In the genomic region with DNA sequence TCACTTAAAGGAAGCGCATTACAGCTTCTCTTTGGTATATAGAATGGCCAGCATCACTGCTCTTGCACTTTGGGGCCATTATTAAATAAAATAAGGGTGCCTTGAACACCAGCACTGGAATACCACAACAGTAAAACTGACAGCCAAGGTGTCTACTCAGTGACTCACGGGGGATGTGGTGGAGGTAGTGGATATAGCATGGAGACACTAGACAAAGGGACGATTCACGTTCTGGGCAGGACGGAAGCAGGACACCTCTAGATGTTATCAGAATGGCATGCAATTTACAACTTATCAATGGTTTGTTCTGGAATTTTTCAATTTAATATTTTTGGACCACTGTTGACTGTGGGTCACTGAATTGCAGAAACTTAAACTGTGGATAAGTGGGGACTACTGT, we compare ENCODE assay signal across 15 cellular contexts. TPM values are rescaled to one million over a fixed set of nuclear protein-coding genes. Genes with fewer than 3 reads are reported as not detected.
DNase-seq lines count a peak whose midpoint lies in the region; ATAC-seq and TF ChIP-seq lines count a peak whose summit lies in the region.
"Had no signal": no experiment of that assay in that cellular context is flagged by ENCODE, and none has a peak within 500 bp of the region (broad histone marks: within the 10 kb centered on the region; RNA-seq: fewer than 3 reads in every experiment).

No MANE protein-coding gene starts in this region.

- in situ Hi-C loops in HAP-1 (cut with MboI; ENCODE audit: low sequenced_read_pairs) = no loop called here

- intact Hi-C loops in activated CD4-positive, alpha-beta T cell treated with anti-CD3 and anti-CD28 coated beads, Interleukin-2, amount 10 ng/mL, durations not matched to agents 24 days and 14 days (cut with micrococcal nuclease) = no loop called here
- intact Hi-C loops in Calu3 (cut with micrococcal nuclease; ENCODE audit: unreplicated experiment) = no loop called here

- H3K4me1 Mint-ChIP-seq in activated CD4-positive, alpha-beta T cell treated with anti-CD3 and anti-CD28 coated beads, Interleukin-2, amount 10 ng/mL, durations not matched to agents 24 days and 14 days = no peaks in the 10 kb centered on the region
- no peaks in the 10 kb centered on the region for H3K4me1 Mint-ChIP-seq in Calu3 (ENCODE audit: low read depth, unreplicated experiment)

- H3K36me3 ChIP-seq in HAP-1 (replicated peaks) = no peaks in the 10 kb centered on the region
- H3K36me3 ChIP-seq: BLaER1 had no signal

- no peak overlapping the region for H3K4me3 ChIP-seq in HAP-1
- H3K4me3 ChIP-seq: BLaER1 had no signal

- H3K9me3 Mint-ChIP-seq in activated CD4-positive, alpha-beta T cell treated with anti-CD3 and anti-CD28 coated beads, Interleukin-2, amount 10 ng/mL, durations not matched to agents 24 days and 14 days = no peaks in the 10 kb centered on the region
- no peaks in the 10 kb centered on the region for H3K9me3 Mint-ChIP-seq in Calu3 (ENCODE audit: low read depth, unreplicated experiment)
- H3K9me3 Mint-ChIP-seq: CD4-positive, alpha-beta memory T cell; H9 had no signal

- no peaks in the 10 kb centered on the region for H3K36me3 Mint-ChIP-seq in activated CD4-positive, alpha-beta T cell treated with anti-CD3 and anti-CD28 coated beads, Interleukin-2, amount 10 ng/mL, durations not matched to agents 24 days and 14 days (ENCODE audit: low read depth)
- H3K36me3 Mint-ChIP-seq in Calu3 (ENCODE audit: insufficient read depth, unreplicated experiment) = no peaks in the 10 kb centered on the region
- H3K36me3 Mint-ChIP-seq: CD14-positive monocyte; CD4-positive, alpha-beta memory T cell had no signal

- no peaks in the 10 kb centered on the region for H3K9me3 ChIP-seq in HAP-1
- H3K9me3 ChIP-seq: BLaER1 had no signal

- H3K27me3 ChIP-seq in HAP-1 (ENCODE audit: low read depth) = no peaks in the 10 kb centered on the region
- H3K27me3 ChIP-seq: BLaER1 had no signal

- peak; percentile 11 for DNase-seq in activated CD4-positive, alpha-beta T cell treated with anti-CD3 and anti-CD28 coated beads, Interleukin-2, amount 10 ng/mL, durations not matched to agents 24 days and 14 days
- no peak for DNase-seq in activated CD4-positive, alpha-beta T cell treated with anti-CD3 and anti-CD28 coated beads for 48 hours
- DNase-seq in Calu3 (peak; percentile 24), HT1080 (ENCODE audit: low read depth) (peak; percentile 91), islet precursor cell (peak; percentile 78), omental fat pad (ENCODE audit: low spot score) (no peak), HAP-1 (ENCODE audit: low spot score in 2 of 2) (no peak)
- DNase-seq: CD4-positive, alpha-beta memory T cell; DMS79; GF-D8; GOT3; H9 had no signal

- no peak overlapping the region for H3K27ac Mint-ChIP-seq in activated CD4-positive, alpha-beta T cell treated with anti-CD3 and anti-CD28 coated beads, Interleukin-2, amount 10 ng/mL, durations not matched to agents 24 days and 14 days
- H3K27ac Mint-ChIP-seq in Calu3 (ENCODE audit: unreplicated experiment) = no peak overlapping the region
- H3K27ac Mint-ChIP-seq: CD14-positive monocyte; CD4-positive, alpha-beta memory T cell; H9 had no signal

- no peak overlapping the region for H3K4me3 Mint-ChIP-seq in activated CD4-positive, alpha-beta T cell treated with anti-CD3 and anti-CD28 coated beads, Interleukin-2, amount 10 ng/mL, durations not matched to agents 24 days and 14 days
- H3K4me3 Mint-ChIP-seq in Calu3 (ENCODE audit: low read depth, unreplicated experiment) = no peak overlapping the region
- H3K4me3 Mint-ChIP-seq: CD14-positive monocyte; CD4-positive, alpha-beta memory T cell; H9 had no signal

- CTCF ChIA-PET in Calu3 (lab: Charles Lee) = no interaction called here

- no peak for ATAC-seq in omental fat pad (ENCODE audit: low FRiP score)
- no peak for ATAC-seq in HG03460 (IDR thresholded peaks at IDR 0.05; ENCODE audit: unreplicated experiment)

- no TSS peak for BruUV-seq in Calu3 (replicated peaks; lab: Mats Ljungman, UMichigan)

- no peaks in the 10 kb centered on the region for H3K4me1 ChIP-seq in HAP-1

- TF ChIP-seq CTCF in Calu3 (IDR thresholded peaks at IDR 0.05; ENCODE audit: unreplicated experiment) = no peak
- TF ChIP-seq CTCF in omental fat pad (IDR thresholded peaks at IDR 0.05) = no peak

- peaks cover 32% of the 10 kb centered on the region for H3K27me3 Mint-ChIP-seq in activated CD4-positive, alpha-beta T cell treated with anti-CD3 and anti-CD28 coated beads, Interleukin-2, amount 10 ng/mL, durations not matched to agents 24 days and 14 days
- peaks cover 16% of the 10 kb centered on the region for H3K27me3 Mint-ChIP-seq in Calu3 (ENCODE audit: unreplicated experiment)

RNA-seq across cellular contexts. Expression of a gene that starts 32.9 kb away (rescaled TPM):
- total RNA-seq in activated CD4-positive, alpha-beta T cell treated with anti-CD3 and anti-CD28 coated beads, Interleukin-2, amount 10 ng/mL, durations not matched to agents 24 days and 14 days = 0.17 and 0.19 TPM in 2 replicates
- 0.54 and 0.66 TPM in 2 replicates for total RNA-seq in Calu3 (2022)
- total RNA-seq in HT1080 (2014; rRNA removed; shearing (Covaris generic)) = 0.82 and 1.1 TPM in 2 replicates
- 0.67 and 0.75 TPM in 2 replicates for polyA plus RNA-seq in HT1080 (2015; cell fraction: cytosol; rRNA removed)
- polyA plus RNA-seq in HT1080 (2015; cell fraction: nucleus; rRNA removed) = 0.68 and 1.3 TPM in 2 replicates
- 10 to 100 TPM; 20.5 to 53.1 (median 36.9) TPM for total RNA-seq in omental fat pad
- total RNA-seq: CD4-positive, alpha-beta memory T cell had no signal

Comparison
In these comparisons a context has a peak if more than half of its experiments do, and no peak if none do; other contexts are left out.
1. DNase-seq: peak in activated CD4-positive, alpha-beta T cell treated with anti-CD3 and anti-CD28 coated beads, Interleukin-2, amount 10 ng/mL, durations not matched to agents 24 days and 14 days (single experiment), Calu3 (single experiment), HT1080 (single experiment) and islet precursor cell (single experiment); none in activated CD4-positive, alpha-beta T cell treated with anti-CD3 and anti-CD28 coated beads for 48 hours (single experiment), omental fat pad (single experiment) and HAP-1 (0 of 2).
2. RNA of a gene that starts 32.9 kb away (total RNA-seq): 20.5 to 53.1 TPM in omental fat pad; 0.82 to 1.1 TPM in HT1080, 0.54 to 0.66 TPM in Calu3 and 0.17 to 0.19 TPM in activated CD4-positive, alpha-beta T cell treated with anti-CD3 and anti-CD28 coated beads, Interleukin-2, amount 10 ng/mL, durations not matched to agents 24 days and 14 days; every median in the first group is over 10 times any median in the second.